13 cellular contexts compared by ENCODE assay signal in genomic region chrX:115023139-115023538, GRCh38. TPM values are rescaled to one million over a fixed set of nuclear protein-coding genes. Genes with fewer than 3 reads are reported as not detected.
DNase-seq lines count a peak whose midpoint lies in the region; ATAC-seq and TF ChIP-seq lines count a peak whose summit lies in the region.
"Had no signal": no experiment of that assay in that cellular context is flagged by ENCODE, and none has a peak within 500 bp of the region (broad histone marks: within the 10 kb centered on the region; RNA-seq: fewer than 3 reads in every experiment).

No MANE protein-coding gene starts in this region.

- CTCF ChIA-PET in Caco-2 (lab: Charles Lee): no interaction called here

- H3K27ac Mint-ChIP-seq in Caco-2 (ENCODE audit: unreplicated experiment): no peak overlapping the region
- H3K27ac Mint-ChIP-seq: activated naive CD8-positive, alpha-beta T cell treated with anti-CD3 and anti-CD28 coated beads for 36 hours; stimulated activated naive CD8-positive, alpha-beta T cell treated with anti-CD3 and anti-CD28 coated beads, Interleukin-15, amount 100 ng/mL, for 72 hours had no signal

- ATAC-seq in GM19397 (IDR thresholded peaks at IDR 0.05; ENCODE audit: unreplicated experiment) (no peak), HG03460 (IDR thresholded peaks at IDR 0.05; ENCODE audit: unreplicated experiment) (no peak)
- ATAC-seq: activated CD4-positive, CD25-positive, alpha-beta regulatory T cell treated with anti-CD3 and anti-CD28 coated beads, Interleukin-2, amount 50 U/mL, for 24 hours; stimulated activated naive CD8-positive, alpha-beta T cell treated with anti-CD3 and anti-CD28 coated beads, Interleukin-15, amount 100 ng/mL, for 72 hours had no signal

- no peaks in the 10 kb centered on the region for H3K36me3 ChIP-seq in Caco-2 (ENCODE audit: control insufficient read depth, insufficient read depth, low read length)
- H3K36me3 ChIP-seq: esophagus squamous epithelium had no signal

- H3K27me3 Mint-ChIP-seq in Caco-2 (ENCODE audit: insufficient read depth, unreplicated experiment): no peaks in the 10 kb centered on the region
- H3K27me3 Mint-ChIP-seq: activated naive CD8-positive, alpha-beta T cell treated with anti-CD3 and anti-CD28 coated beads for 36 hours; stimulated activated naive CD8-positive, alpha-beta T cell treated with anti-CD3 and anti-CD28 coated beads, Interleukin-15, amount 100 ng/mL, for 72 hours had no signal

- no peaks in the 10 kb centered on the region for H3K9me3 Mint-ChIP-seq in Caco-2 (ENCODE audit: unreplicated experiment)
- H3K9me3 Mint-ChIP-seq: activated naive CD8-positive, alpha-beta T cell treated with anti-CD3 and anti-CD28 coated beads for 36 hours had no signal

- H3K4me3 ChIP-seq in epithelial cell of esophagus (ENCODE audit: low read length): no peak overlapping the region
- H3K4me3 ChIP-seq in Caco-2 (ENCODE audit: low read depth, low read length): no peak overlapping the region
- H3K4me3 ChIP-seq: esophagus squamous epithelium had no signal

- no peak for TF ChIP-seq CTCF in epithelial cell of esophagus (IDR thresholded peaks at IDR 0.05; ENCODE audit: insufficient read depth, low read depth, low read length, missing control alignments)
- TF ChIP-seq CTCF in GM13976 (IDR thresholded peaks at IDR 0.05; ENCODE audit: borderline replicate concordance, control extremely low read depth, extremely low read depth, insufficient read depth, missing control alignments): no peak
- no peak for TF ChIP-seq CTCF in Caco-2 (IDR thresholded peaks at IDR 0.05; ENCODE audit: insufficient read depth in 1 of 2, low read depth in 1 of 2, low read length in 1 of 2, severe bottlenecking in 1 of 2, unreplicated experiment in 1 of 2)

- H3K27me3 ChIP-seq in Caco-2 (replicated peaks; ENCODE audit: control insufficient read depth, insufficient read depth, low read length): no peaks in the 10 kb centered on the region
- H3K27me3 ChIP-seq: esophagus squamous epithelium had no signal

- DNase-seq in DMS53 (lab: John Stamatoyannopoulos, UW) (peak; percentile 80), NCI-H226 (peak; percentile 78), epithelial cell of esophagus (ENCODE audit: low read depth) (peak; percentile 91), non-pigmented ciliary epithelial cell (ENCODE audit: low read depth) (peak; percentile 55), GM13976 (ENCODE audit: low spot score) (no peak), Caco-2 (no peak)
- DNase-seq: activated naive CD8-positive, alpha-beta T cell treated with anti-CD3 and anti-CD28 coated beads for 36 hours; esophagus squamous epithelium; stimulated activated CD4-positive, alpha-beta T cell treated with anti-CD3 and anti-CD28 coated beads, Interleukin-12 subunit alpha, Interleukin-12 subunit beta, amount 100 ng/mL, for 4 hours; stimulated activated naive CD8-positive, alpha-beta T cell treated with anti-CD3 and anti-CD28 coated beads, Interleukin-15, amount 100 ng/mL, for 72 hours had no signal

- intact Hi-C loops in Caco-2 (cut with micrococcal nuclease; ENCODE audit: unreplicated experiment): no loop called here

- no peaks in the 10 kb centered on the region for H3K4me1 Mint-ChIP-seq in Caco-2 (ENCODE audit: low read depth, unreplicated experiment)
- H3K4me1 Mint-ChIP-seq: activated naive CD8-positive, alpha-beta T cell treated with anti-CD3 and anti-CD28 coated beads for 36 hours; stimulated activated naive CD8-positive, alpha-beta T cell treated with anti-CD3 and anti-CD28 coated beads, Interleukin-15, amount 100 ng/mL, for 72 hours had no signal

- no peak overlapping the region for H3K4me3 Mint-ChIP-seq in Caco-2 (ENCODE audit: unreplicated experiment)
- H3K4me3 Mint-ChIP-seq: activated naive CD8-positive, alpha-beta T cell treated with anti-CD3 and anti-CD28 coated beads for 36 hours; stimulated activated naive CD8-positive, alpha-beta T cell treated with anti-CD3 and anti-CD28 coated beads, Interleukin-15, amount 100 ng/mL, for 72 hours had no signal

- H3K36me3 Mint-ChIP-seq in Caco-2 (ENCODE audit: insufficient read depth, unreplicated experiment): no peaks in the 10 kb centered on the region
- H3K36me3 Mint-ChIP-seq: activated naive CD8-positive, alpha-beta T cell treated with anti-CD3 and anti-CD28 coated beads for 36 hours had no signal

- in situ Hi-C loops in GM13976 (cut with MboI; ENCODE audit: low sequenced_read_pairs, unreplicated experiment): no loop called here

- no peaks in the 10 kb centered on the region for H3K4me1 ChIP-seq in Caco-2
- H3K4me1 ChIP-seq: esophagus squamous epithelium had no signal

- no peaks in the 10 kb centered on the region for H3K9me3 ChIP-seq in Caco-2
- H3K9me3 ChIP-seq: esophagus squamous epithelium had no signal

- POLR2A ChIA-PET in Caco-2 (lab: Charles Lee): no interaction called here

- no TSS peak for BruUV-seq in Caco-2 (replicated peaks; lab: Mats Ljungman, UMichigan)

RNA-seq across cellular contexts. Expression of gene IL13RA2, which starts 5.7 kb away (rescaled TPM):
- total RNA-seq in Caco-2 (2022): not detected in 2 replicates
- total RNA-seq: activated naive CD8-positive, alpha-beta T cell treated with anti-CD3 and anti-CD28 coated beads for 36 hours had no signal

Comparison
In these comparisons a context has a peak if more than half of its experiments do, and no peak if none do; other contexts are left out.
1. DNase-seq: peak in DMS53 (single experiment), NCI-H226 (single experiment), epithelial cell of esophagus (single experiment) and non-pigmented ciliary epithelial cell (single experiment); none in GM13976 (single experiment) and Caco-2 (0 of 2).